Comparison of ENCODE assay signal across 29 cellular contexts in the genomic region with DNA sequence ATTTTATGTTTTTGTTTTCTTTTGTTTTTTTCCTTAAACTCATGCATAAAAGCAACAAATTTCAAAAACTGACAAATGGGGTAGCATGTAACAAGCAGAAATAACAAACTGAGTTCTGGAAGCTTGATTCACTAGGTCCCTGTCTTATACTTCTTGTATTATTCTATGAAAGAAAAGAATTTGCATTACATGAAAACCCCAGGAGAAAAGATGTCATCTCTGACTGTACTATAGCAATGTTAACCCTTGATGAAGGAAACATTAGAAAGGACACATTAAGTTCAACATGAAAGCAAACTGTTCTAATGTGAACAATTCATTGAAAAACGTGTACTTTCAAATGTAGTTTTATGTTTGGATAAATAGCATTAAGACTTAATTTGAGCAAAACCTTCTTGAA. TPM values are rescaled to one million over a fixed set of nuclear protein-coding genes. Genes with fewer than 3 reads are reported as not detected.
DNase-seq lines count a peak whose midpoint lies in the region; ATAC-seq and TF ChIP-seq lines count a peak whose summit lies in the region.
"Had no signal": no experiment of that assay in that cellular context is flagged by ENCODE, and none has a peak within 500 bp of the region (broad histone marks: within the 10 kb centered on the region; RNA-seq: fewer than 3 reads in every experiment).

No MANE protein-coding gene starts in this region.

- no peaks in the 10 kb centered on the region for H3K27me3 Mint-ChIP-seq in activated naive CD4-positive, alpha-beta T cell treated with anti-CD3 and anti-CD28 coated beads, Interleukin-2, amount 50 U/mL, for 24 hours
- H3K27me3 Mint-ChIP-seq in activated T-helper 17 cell treated with anti-CD3 and anti-CD28 coated beads, Interleukin-2, amount 50 U/mL, for 72 hours, result no peaks in the 10 kb centered on the region
- H3K27me3 Mint-ChIP-seq: brain; effector memory CD8-positive, alpha-beta T cell; stimulated activated memory B cell treated with anti-CD40 and anti-IgM and Interleukin-4, amounts not matched to agents 10 μg/mL and 1 μg/mL and 100 μg/mL, for 72 hours had no signal

- peaks cover 57% of the 10 kb centered on the region for H4K20me1 ChIP-seq in GM23248 (ENCODE audit: insufficient read depth)
- peaks cover 30% of the 10 kb centered on the region for H4K20me1 ChIP-seq in neural cell (ENCODE audit: insufficient read depth)

- H3K4me1 ChIP-seq in GM23248 (ENCODE audit: insufficient read depth), result peaks cover 67% of the 10 kb centered on the region
- H3K4me1 ChIP-seq: prostate gland had no signal

- H3K27me3 ChIP-seq in GM23248 (replicated peaks; ENCODE audit: insufficient read depth), result no peaks in the 10 kb centered on the region
- H3K27me3 ChIP-seq in neural cell (ENCODE audit: insufficient read depth, low read depth, low read length), result no peaks in the 10 kb centered on the region
- H3K27me3 ChIP-seq: esophagus muscularis mucosa, testis, uterus had no signal

- H3K36me3 Mint-ChIP-seq in activated naive CD4-positive, alpha-beta T cell treated with anti-CD3 and anti-CD28 coated beads, Interleukin-2, amount 50 U/mL, for 24 hours, result peaks cover 12% of the 10 kb centered on the region
- peaks cover 49% of the 10 kb centered on the region for H3K36me3 Mint-ChIP-seq in activated T-helper 17 cell treated with anti-CD3 and anti-CD28 coated beads, Interleukin-2, amount 50 U/mL, for 72 hours (ENCODE audit: low read depth)

- H3F3A ChIP-seq in GM23248 (ENCODE audit: insufficient read depth) (no peaks in the 10 kb centered on the region), neural cell (ENCODE audit: insufficient read depth, low read length, poor library complexity, severe bottlenecking) (no peaks in the 10 kb centered on the region)

- H3K36me3 ChIP-seq in GM23248 (ENCODE audit: low read depth) (peaks cover 6% of the 10 kb centered on the region; the same call in 1 of the 2 replicates), neural cell (ENCODE audit: insufficient read depth, low read length) (no peaks in the 10 kb centered on the region)
- H3K36me3 ChIP-seq: esophagus muscularis mucosa, prostate gland, uterus had no signal

- 46 to 47% methylated on average over 1 of the region's 1 CpG for WGBS in GM23248 (ENCODE audit: low coverage in 1 of 2, low lambda C conversion rate in 2 of 2, missing lambda C conversion rate in 2 of 2), 2 experiments

- no peak for TF ChIP-seq RAD21 in neural cell (conservative IDR thresholded peaks at IDR 0.05)

- no peaks in the 10 kb centered on the region for H3K9me3 Mint-ChIP-seq in activated naive CD4-positive, alpha-beta T cell treated with anti-CD3 and anti-CD28 coated beads, Interleukin-2, amount 50 U/mL, for 24 hours
- H3K9me3 Mint-ChIP-seq in activated T-helper 17 cell treated with anti-CD3 and anti-CD28 coated beads, Interleukin-2, amount 50 U/mL, for 72 hours, result no peaks in the 10 kb centered on the region
- H3K9me3 Mint-ChIP-seq: activated T-helper 2 cell treated with anti-CD3 and anti-CD28 coated beads, Interferon-gamma antibody, Interleukin-2, Interleukin-4, amounts not matched to agents 10 μg/mL and 5 μg/mL and 100 μg/mL, durations not matched to agents 14 hours and 24 hours and 36 hours; brain; effector memory CD8-positive, alpha-beta T cell; neural crest cell; stimulated activated memory B cell treated with anti-CD40 and anti-IgM and Interleukin-4, amounts not matched to agents 10 μg/mL and 1 μg/mL and 100 μg/mL, for 72 hours had no signal

- H3K27ac ChIP-seq in GM23248, result peak overlapping the region; percentile 58
- peak overlapping the region; percentile 73 for H3K27ac ChIP-seq in neural cell (ENCODE audit: low read length)
- H3K27ac ChIP-seq: C4-2B, esophagus muscularis mucosa, prostate gland, testis, uterus had no signal

- H3K79me2 ChIP-seq in GM23248 (ENCODE audit: insufficient read depth), result peaks cover 100% of the 10 kb centered on the region
- peaks cover 90% of the 10 kb centered on the region for H3K79me2 ChIP-seq in neural cell (replicated peaks; ENCODE audit: insufficient read depth, low read length)

- H3K9me3 ChIP-seq in GM23248 (ENCODE audit: low read depth), result no peaks in the 10 kb centered on the region
- no peaks in the 10 kb centered on the region for H3K9me3 ChIP-seq in neural cell (ENCODE audit: low read length)
- H3K9me3 ChIP-seq: esophagus muscularis mucosa, prostate gland, testis, uterus had no signal

- TF ChIP-seq EP300 in neural cell (conservative IDR thresholded peaks at IDR 0.05; ENCODE audit: poor library complexity, severe bottlenecking), result peak; percentile 30

- ATAC-seq in activated T-helper 17 cell treated with anti-CD3 and anti-CD28 coated beads, Interleukin-2, amount 50 U/mL, for 72 hours (replicated peaks), result peak; percentile 58
- no peak for ATAC-seq in GM18520 (IDR thresholded peaks at IDR 0.05; ENCODE audit: unreplicated experiment)
- ATAC-seq: stimulated activated memory B cell treated with anti-CD40 and anti-IgM and Interleukin-4, amounts not matched to agents 10 μg/mL and 1 μg/mL and 100 μg/mL, for 72 hours had no signal

- no peak for TF ChIP-seq CTCF in neural cell (IDR thresholded peaks at IDR 0.05; ENCODE audit: poor library complexity, severe bottlenecking)

- H3K4me3 ChIP-seq in GM23248 (no peak overlapping the region), neural cell (ENCODE audit: low read length) (peak overlapping the region; percentile 50)
- H3K4me3 ChIP-seq: esophagus muscularis mucosa, prostate gland, skin epidermis, testis, uterus had no signal

- H3K9ac ChIP-seq in GM23248, result no peak overlapping the region
- H3K9ac ChIP-seq in neural cell (ENCODE audit: low read length), result peak overlapping the region; percentile 29

- DNase-seq in activated naive CD4-positive, alpha-beta T cell treated with Interleukin-2 at 50 U/mL for 16 hours, result no peak
- DNase-seq in GM23248, result peak; percentile 33
- no peak for DNase-seq in NCI-H748 (lab: John Stamatoyannopoulos, UW; ENCODE audit: unreplicated experiment)
- DNase-seq in G401 (ENCODE audit: low spot score), result no peak
- DNase-seq: ACHN; DMS 273 treated with DMSO at 0.1 percent for 48 hours; effector memory CD8-positive, alpha-beta T cell; GF-D8; Kasumi-1; kidney glomerular epithelial cell; NCI-H1092; NCI-H187 treated with DMSO at 0.1 percent for 48 hours; NCI-H748 treated with DMSO at 0.1 percent for 48 hours; OCI-M1; stimulated activated CD4-positive, alpha-beta T cell treated with anti-CD3 and anti-CD28 coated beads, Interleukin-2, amount 100 ng/mL, for 24 hours; testis; uterus had no signal

- H2AFZ ChIP-seq in GM23248, result no peak overlapping the region
- H2AFZ ChIP-seq in neural cell (ENCODE audit: low read depth, low read length), result no peak overlapping the region

- peaks cover 95% of the 10 kb centered on the region for H3K4me1 Mint-ChIP-seq in activated naive CD4-positive, alpha-beta T cell treated with anti-CD3 and anti-CD28 coated beads, Interleukin-2, amount 50 U/mL, for 24 hours
- peaks cover 40% of the 10 kb centered on the region for H3K4me1 Mint-ChIP-seq in activated T-helper 17 cell treated with anti-CD3 and anti-CD28 coated beads, Interleukin-2, amount 50 U/mL, for 72 hours

- peak overlapping the region; percentile 59 for H3K4me3 Mint-ChIP-seq in activated naive CD4-positive, alpha-beta T cell treated with anti-CD3 and anti-CD28 coated beads, Interleukin-2, amount 50 U/mL, for 24 hours
- H3K4me3 Mint-ChIP-seq in activated T-helper 17 cell treated with anti-CD3 and anti-CD28 coated beads, Interleukin-2, amount 50 U/mL, for 72 hours, result peak overlapping the region; percentile 12
- H3K4me3 Mint-ChIP-seq: neural crest cell; stimulated activated memory B cell treated with anti-CD40 and anti-IgM and Interleukin-4, amounts not matched to agents 10 μg/mL and 1 μg/mL and 100 μg/mL, for 72 hours had no signal

- H3K4me2 ChIP-seq in GM23248 (ENCODE audit: unreplicated experiment) (no peak overlapping the region), neural cell (ENCODE audit: low read length) (peak overlapping the region; percentile 72)

- peak overlapping the region; percentile 38 for H3K27ac Mint-ChIP-seq in activated naive CD4-positive, alpha-beta T cell treated with anti-CD3 and anti-CD28 coated beads, Interleukin-2, amount 50 U/mL, for 24 hours
- H3K27ac Mint-ChIP-seq in activated T-helper 17 cell treated with anti-CD3 and anti-CD28 coated beads, Interleukin-2, amount 50 U/mL, for 72 hours, result peak overlapping the region; percentile 33
- H3K27ac Mint-ChIP-seq: activated T-helper 2 cell treated with anti-CD3 and anti-CD28 coated beads, Interferon-gamma antibody, Interleukin-2, Interleukin-4, amounts not matched to agents 10 μg/mL and 5 μg/mL and 100 μg/mL, durations not matched to agents 14 hours and 24 hours and 36 hours; brain; stimulated activated memory B cell treated with anti-CD40 and anti-IgM and Interleukin-4, amounts not matched to agents 10 μg/mL and 1 μg/mL and 100 μg/mL, for 72 hours had no signal

- no peaks in the 10 kb centered on the region for H3K9me2 ChIP-seq in GM23248 (ENCODE audit: insufficient read depth)
- H3K9me2 ChIP-seq in neural cell (ENCODE audit: insufficient read depth, low read length), result no peaks in the 10 kb centered on the region

- in situ Hi-C loops in GM23248 (cut with MboI) (no loop called here), G401 (cut with HindIII; ENCODE audit: low sequenced_read_pairs) (no loop called here)

TF ChIP-seq in neural cell, 6 proteins besides CTCF, POLR2A, EP300 and RAD21 (continues in another document):
- no peak for TF ChIP-seq SMC3 (conservative IDR thresholded peaks at IDR 0.05; ENCODE audit: poor library complexity)
- no peak for TF ChIP-seq EZH2 (IDR thresholded peaks at IDR 0.05; ENCODE audit: borderline replicate concordance, insufficient read depth, low read length, poor library complexity, severe bottlenecking)
- no peak for TF ChIP-seq POLR2AphosphoS5 (IDR thresholded peaks at IDR 0.05)

RNA-seq across cellular contexts. Expression of a gene that starts 9.2 kb away (rescaled TPM):
- total RNA-seq in GM23248 (2014; rRNA removed; shearing (Covaris generic)), result 25.8 and 28.8 TPM in 2 replicates
- polyA plus RNA-seq in GM23248 (2016; fragmentation: Nextera tagmentation; extraction: Ambion mirVana) (75.9 and 79.5 TPM in 2 replicates), neural cell (79.3 and 94.5 TPM in 2 replicates)
- total RNA-seq in activated T-helper 17 cell treated with anti-CD3 and anti-CD28 coated beads, Interleukin-2, amount 50 U/mL, for 72 hours, result 10 to 100 TPM; 45.4 to 66.4 TPM
- polyA minus RNA-seq in neural cell, result 55.0 and 73.2 TPM in 2 replicates
- 23.8 and 32.8 TPM in 2 replicates for total RNA-seq in G401 (2014; rRNA removed; shearing (Covaris generic))
